ENCODE assay signal across 15 cellular contexts in genomic region chr16:57062329-57062728, GRCh38. TPM values are rescaled to one million over a fixed set of nuclear protein-coding genes. Genes with fewer than 3 reads are reported as not detected.
DNase-seq lines count a peak whose midpoint lies in the region; ATAC-seq and TF ChIP-seq lines count a peak whose summit lies in the region.
"Had no signal": no experiment of that assay in that cellular context is flagged by ENCODE, and none has a peak within 500 bp of the region (broad histone marks: within the 10 kb centered on the region; RNA-seq: fewer than 3 reads in every experiment).

No MANE protein-coding gene starts in this region.

- H3K9ac ChIP-seq in subcutaneous abdominal adipose tissue (ENCODE audit: low read length in 5 of 5) = no peak overlapping the region
- H3K9ac ChIP-seq: neural progenitor cell had no signal

- H4K20me1 ChIP-seq in hepatocyte (ENCODE audit: insufficient read depth, poor library complexity, severe bottlenecking) = no peaks in the 10 kb centered on the region

- H3K36me3 Mint-ChIP-seq in activated CD8-positive, alpha-beta T cell treated with anti-CD3 and anti-CD28 coated beads for 36 hours (ENCODE audit: low read depth) = peaks cover 54% of the 10 kb centered on the region
- H3K36me3 Mint-ChIP-seq in activated CD8-positive, alpha-beta T cell treated with anti-CD3 and anti-CD28 coated beads, Interleukin-2, amount 10 ng/mL, durations not matched to agents 7 days and 5 days (ENCODE audit: low read depth) = peaks cover 59% of the 10 kb centered on the region
- H3K36me3 Mint-ChIP-seq: neural progenitor cell had no signal

- peaks cover 0 to 24% (median 9%) of the 10 kb centered on the region in 4 donors for H3K4me1 ChIP-seq in right lobe of liver
- H3K4me1 ChIP-seq in subcutaneous abdominal adipose tissue (ENCODE audit: control insufficient read depth in 5 of 5, insufficient read depth in 5 of 5, low read length in 5 of 5) = peaks cover 8 to 19% (median 10%) of the 10 kb centered on the region in 5 donors
- peaks cover 6% of the 10 kb centered on the region for H3K4me1 ChIP-seq in hepatocyte (ENCODE audit: insufficient read depth)
- H3K4me1 ChIP-seq: A549, foreskin keratinocyte had no signal

- no peaks in the 10 kb centered on the region for H3K9me3 Mint-ChIP-seq in activated CD8-positive, alpha-beta T cell treated with anti-CD3 and anti-CD28 coated beads for 36 hours
- H3K9me3 Mint-ChIP-seq in activated CD8-positive, alpha-beta T cell treated with anti-CD3 and anti-CD28 coated beads, Interleukin-2, amount 10 ng/mL, durations not matched to agents 7 days and 5 days (ENCODE audit: insufficient read depth) = no peaks in the 10 kb centered on the region
- H3K9me3 Mint-ChIP-seq: activated T-cell treated with anti-CD3 and anti-CD28 coated beads, Interleukin-2, amount 50 U/mL, for 4 hours; neural progenitor cell had no signal

- H3K79me2 ChIP-seq in hepatocyte = no peaks in the 10 kb centered on the region

- CTCF ChIA-PET in activated CD8-positive, alpha-beta T cell treated with anti-CD3 and anti-CD28 coated beads for 36 hours (lab: Charles Lee) = interaction anchor here (0.7 to 1.6 kb wide), 5 partner anchors 8 to 98 kb away, joined by 3 to 5 read pairs (median 3); no protein-coding TSS in a partner anchor
- CTCF ChIA-PET in activated CD8-positive, alpha-beta T cell treated with anti-CD3 and anti-CD28 coated beads, Interleukin-2, amount 10 ng/mL, durations not matched to agents 7 days and 5 days (lab: Charles Lee) = no interaction called here

- H2AFZ ChIP-seq in hepatocyte = no peak overlapping the region
- H2AFZ ChIP-seq: neural progenitor cell had no signal

- H3K36me3 ChIP-seq in WERI-Rb-1 (no peaks in the 10 kb centered on the region), right lobe of liver (no peaks in the 10 kb centered on the region), subcutaneous abdominal adipose tissue (ENCODE audit: control insufficient read depth in 5 of 5, insufficient read depth in 5 of 5, low read length in 5 of 5) (peaks cover 0 to 59% (median 26%) of the 10 kb centered on the region in 5 donors), hepatocyte (replicated peaks; ENCODE audit: insufficient read depth, low read depth) (no peaks in the 10 kb centered on the region)
- H3K36me3 ChIP-seq: neural progenitor cell had no signal

- H3K4me2 ChIP-seq in hepatocyte = no peak overlapping the region
- H3K4me2 ChIP-seq: A549, neural progenitor cell had no signal

- no peaks in the 10 kb centered on the region for H3K9me2 ChIP-seq in hepatocyte (replicated peaks; ENCODE audit: insufficient read depth)

- TF ChIP-seq CTCF in activated CD8-positive, alpha-beta T cell treated with anti-CD3 and anti-CD28 coated beads for 36 hours (IDR thresholded peaks at IDR 0.05) = no peak
- no peak for TF ChIP-seq CTCF in WERI-Rb-1 (IDR thresholded peaks at IDR 0.05; ENCODE audit: low read depth, low read length)
- TF ChIP-seq CTCF in right lobe of liver (IDR thresholded peaks at IDR 0.05) = no peak
- no peak for TF ChIP-seq CTCF in hepatocyte (IDR thresholded peaks at IDR 0.05; ENCODE audit: poor library complexity)

- H3K4me3 ChIP-seq in WERI-Rb-1 (ENCODE audit: low read depth, low read length) = no peak overlapping the region
- no peak overlapping the region for H3K4me3 ChIP-seq in right lobe of liver
- no peak overlapping the region for H3K4me3 ChIP-seq in subcutaneous abdominal adipose tissue (ENCODE audit: low read depth in 1 of 5, low read length in 5 of 5)
- H3K4me3 ChIP-seq in hepatocyte = no peak overlapping the region
- H3K4me3 ChIP-seq: A549, neural progenitor cell had no signal

- DNase-seq in activated CD8-positive, alpha-beta T cell treated with anti-CD3 and anti-CD28 coated beads for 36 hours = no peak
- DNase-seq in activated CD8-positive, alpha-beta T cell treated with anti-CD3 and anti-CD28 coated beads, Interleukin-2, amount 10 ng/mL, durations not matched to agents 7 days and 5 days = no peak
- DNase-seq in WERI-Rb-1 (no peak), right lobe of liver (peak in 1 of 3 donors; percentile 62), NCI-H774 (lab: John Stamatoyannopoulos, UW) (no peak), hepatocyte (ENCODE audit: low spot score) (no peak), iPS-NIHi11 (ENCODE audit: low spot score) (no peak)
- DNase-seq: activated T-cell treated with anti-CD3 and anti-CD28 coated beads, Interleukin-2, amount 50 U/mL, for 4 hours; effector CD4-positive, alpha-beta T cell; foreskin keratinocyte; NCI-H1417 treated with DMSO at 0.1 percent for 48 hours; trophoblast cell had no signal

- no peaks in the 10 kb centered on the region for H3K27me3 Mint-ChIP-seq in activated CD8-positive, alpha-beta T cell treated with anti-CD3 and anti-CD28 coated beads for 36 hours
- no peaks in the 10 kb centered on the region for H3K27me3 Mint-ChIP-seq in activated CD8-positive, alpha-beta T cell treated with anti-CD3 and anti-CD28 coated beads, Interleukin-2, amount 10 ng/mL, durations not matched to agents 7 days and 5 days (ENCODE audit: low read depth)

- H3K27ac ChIP-seq in WERI-Rb-1 = 0 out of 2 replicates have a peak overlapping the region, but pooled peaks have one; percentile 43
- H3K27ac ChIP-seq in right lobe of liver = peak overlapping the region; percentile 2 to 91 (median 76)
- H3K27ac ChIP-seq in subcutaneous abdominal adipose tissue (ENCODE audit: low read depth, low read length) = peak overlapping the region; percentile 70
- no peak overlapping the region for H3K27ac ChIP-seq in hepatocyte
- H3K27ac ChIP-seq: A549, neural progenitor cell had no signal

- H3K9me3 ChIP-seq in WERI-Rb-1 (ENCODE audit: severe bottlenecking) = no peaks in the 10 kb centered on the region
- H3K9me3 ChIP-seq in right lobe of liver = no peaks in the 10 kb centered on the region
- no peaks in the 10 kb centered on the region for H3K9me3 ChIP-seq in subcutaneous abdominal adipose tissue (ENCODE audit: control insufficient read depth in 5 of 5, low read length in 5 of 5)
- H3K9me3 ChIP-seq in hepatocyte (ENCODE audit: low read depth) = no peaks in the 10 kb centered on the region
- H3K9me3 ChIP-seq: A549 had no signal

- POLR2A ChIA-PET in activated CD8-positive, alpha-beta T cell treated with anti-CD3 and anti-CD28 coated beads for 36 hours (lab: Charles Lee) = interaction anchor here (0.9 to 1.9 kb wide), 3 partner anchors 9 to 96 kb away, joined by 3 to 5 read pairs (median 4); no protein-coding TSS in a partner anchor
- POLR2A ChIA-PET in activated CD8-positive, alpha-beta T cell treated with anti-CD3 and anti-CD28 coated beads, Interleukin-2, amount 10 ng/mL, durations not matched to agents 7 days and 5 days (lab: Charles Lee) = interaction anchor here (0.8 kb wide), 1 partner anchor 9 kb away, joined by 4 read pairs; no protein-coding TSS in a partner anchor

- intact Hi-C loops in activated CD8-positive, alpha-beta T cell treated with anti-CD3 and anti-CD28 coated beads for 36 hours (cut with micrococcal nuclease) = no loop called here
- intact Hi-C loops in right lobe of liver (cut with DNase I) = no loop called here

- no peak for TF ChIP-seq POLR2A in right lobe of liver (IDR thresholded peaks at IDR 0.05)

- H3K4me3 Mint-ChIP-seq in activated CD8-positive, alpha-beta T cell treated with anti-CD3 and anti-CD28 coated beads for 36 hours = no peak overlapping the region
- H3K4me3 Mint-ChIP-seq in activated CD8-positive, alpha-beta T cell treated with anti-CD3 and anti-CD28 coated beads, Interleukin-2, amount 10 ng/mL, durations not matched to agents 7 days and 5 days = no peak overlapping the region
- H3K4me3 Mint-ChIP-seq: activated T-cell treated with anti-CD3 and anti-CD28 coated beads, Interleukin-2, amount 50 U/mL, for 4 hours; neural progenitor cell had no signal

- 54% methylated on average over 6 of the region's 8 CpGs for WGBS in right lobe of liver (ENCODE audit: insufficient coverage, low coverage, low lambda C conversion rate, missing lambda C conversion rate)
- 44% methylated on average over 8 of the region's 8 CpGs for WGBS in hepatocyte (ENCODE audit: low lambda C conversion rate, missing lambda C conversion rate)

- H3K27me3 ChIP-seq in WERI-Rb-1 (ENCODE audit: insufficient read depth, low read depth, severe bottlenecking) (no peaks in the 10 kb centered on the region), right lobe of liver (no peaks in the 10 kb centered on the region), subcutaneous abdominal adipose tissue (ENCODE audit: control insufficient read depth in 5 of 5, insufficient read depth in 4 of 5, low read length in 5 of 5) (no peaks in the 10 kb centered on the region), hepatocyte (no peaks in the 10 kb centered on the region)
- H3K27me3 ChIP-seq: foreskin keratinocyte, neural progenitor cell had no signal

- peak overlapping the region; percentile 57 for H3K27ac Mint-ChIP-seq in activated CD8-positive, alpha-beta T cell treated with anti-CD3 and anti-CD28 coated beads for 36 hours
- H3K27ac Mint-ChIP-seq in activated CD8-positive, alpha-beta T cell treated with anti-CD3 and anti-CD28 coated beads, Interleukin-2, amount 10 ng/mL, durations not matched to agents 7 days and 5 days = no peak overlapping the region

- ATAC-seq in activated CD8-positive, alpha-beta T cell treated with anti-CD3 and anti-CD28 coated beads for 36 hours = no peak
- ATAC-seq in activated CD8-positive, alpha-beta T cell treated with anti-CD3 and anti-CD28 coated beads, Interleukin-2, amount 10 ng/mL, durations not matched to agents 7 days and 5 days = no peak
- peak; percentile 3 to 65 (median 58) for ATAC-seq in right lobe of liver
- ATAC-seq: activated T-cell treated with anti-CD3 and anti-CD28 coated beads, Interleukin-2, amount 50 U/mL, for 4 hours had no signal

- H3K4me1 Mint-ChIP-seq in activated CD8-positive, alpha-beta T cell treated with anti-CD3 and anti-CD28 coated beads for 36 hours (ENCODE audit: low read depth) = peaks cover 33% of the 10 kb centered on the region
- peaks cover 16% of the 10 kb centered on the region for H3K4me1 Mint-ChIP-seq in activated CD8-positive, alpha-beta T cell treated with anti-CD3 and anti-CD28 coated beads, Interleukin-2, amount 10 ng/mL, durations not matched to agents 7 days and 5 days (ENCODE audit: low read depth)

RNA-seq across cellular contexts. Expression of gene CPNE2, which starts 30.1 kb away (rescaled TPM):
- total RNA-seq in activated CD8-positive, alpha-beta T cell treated with anti-CD3 and anti-CD28 coated beads for 36 hours = 10 to 100 TPM; 18.6 to 20.6 TPM
- 10 to 100 TPM; 11.3 to 12.5 TPM for total RNA-seq in activated CD8-positive, alpha-beta T cell treated with anti-CD3 and anti-CD28 coated beads, Interleukin-2, amount 10 ng/mL, durations not matched to agents 7 days and 5 days
- total RNA-seq in right lobe of liver = 10 to 100 TPM in 3 of 6 experiments, 1 to 10 TPM in 3; 4.0 to 10.9 (median 9.7) TPM
- 13.2 and 15.6 TPM in 2 replicates for total RNA-seq in hepatocyte
- polyA plus RNA-seq in hepatocyte = 20.6 and 22.3 TPM in 2 replicates

Comparison
In these comparisons a context has a peak if more than half of its experiments do, and no peak if none do; other contexts are left out.
1. ATAC-seq: peak in right lobe of liver (4 of 4); none in activated CD8-positive, alpha-beta T cell treated with anti-CD3 and anti-CD28 coated beads for 36 hours (single experiment) and activated CD8-positive, alpha-beta T cell treated with anti-CD3 and anti-CD28 coated beads, Interleukin-2, amount 10 ng/mL, durations not matched to agents 7 days and 5 days (single experiment).